ENCODE assay signal across 13 cellular contexts in genomic region chr18:51447351-51447896, GRCh38.
A peak's percentile ranks its signal among the peaks of the same experiment; 100 is the strongest.
DNase-seq lines count a peak whose midpoint lies in the region; ATAC-seq and TF ChIP-seq lines count a peak whose summit lies in the region.
"Had no signal": no experiment of that assay in that cellular context is flagged by ENCODE, and none has a peak within 500 bp of the region (broad histone marks: within the 10 kb centered on the region; RNA-seq: fewer than 3 reads in every experiment).

No MANE protein-coding gene starts in this region.

- H3K4me1 ChIP-seq in right atrium auricular region = peaks cover 0 to 10% of the 10 kb centered on the region in 2 donors
- H3K4me1 ChIP-seq in mucosa of descending colon (ENCODE audit: low read depth) = no peaks in the 10 kb centered on the region

- TF ChIP-seq CTCF in right atrium auricular region (IDR thresholded peaks at IDR 0.05) = no peak
- no peak for TF ChIP-seq CTCF in fibroblast of pulmonary artery (IDR thresholded peaks at IDR 0.05; ENCODE audit: low read length, missing control alignments)
- no peak for TF ChIP-seq CTCF in mucosa of descending colon (IDR thresholded peaks at IDR 0.05)

- H3K4me3 ChIP-seq in right atrium auricular region = no peak overlapping the region
- no peak overlapping the region for H3K4me3 ChIP-seq in fibroblast of pulmonary artery (replicated peaks; ENCODE audit: low read depth, low read length)
- H3K4me3 ChIP-seq in mucosa of descending colon = no peak overlapping the region

- H3K9me3 ChIP-seq in right atrium auricular region (no peaks in the 10 kb centered on the region), mucosa of descending colon (no peaks in the 10 kb centered on the region)

- H3K27me3 ChIP-seq in right atrium auricular region = no peaks in the 10 kb centered on the region

- DNase-seq in Right ventricle myocardium inferior (ENCODE audit: missing footprints) (no peak), right atrium auricular region (ENCODE audit: low spot score) (no peak), fibroblast of pulmonary artery (ENCODE audit: low read depth) (peak; percentile 22), mucosa of descending colon (peak in 1 of 3 donors; percentile 4)
- DNase-seq in stimulated activated CD4-positive, alpha-beta T cell treated with anti-CD3 and anti-CD28 coated beads, Interleukin-15, amount 100 ng/mL, for 24 hours = no peak
- DNase-seq: activated naive CD8-positive, alpha-beta T cell treated with anti-CD3 and anti-CD28 coated beads, Interleukin-2, amount 50 U/mL, for 24 hours; effector CD8-positive, alpha-beta T cell; glutamatergic neuron; NCI-H345; trophoblast cell had no signal

- intact Hi-C loops in Right ventricle myocardium inferior (cut with DNase I) = loop anchor here (5.0 to 10.0 kb wide), 2 partner anchors 50 to 333 kb away; no protein-coding TSS in a partner anchor
- intact Hi-C loops in mucosa of descending colon (cut with DNase I, micrococcal nuclease) = no loop called here

- no peak overlapping the region for H3K27ac ChIP-seq in right atrium auricular region

- H3K36me3 ChIP-seq in right atrium auricular region (no peaks in the 10 kb centered on the region), mucosa of descending colon (ENCODE audit: low read depth) (no peaks in the 10 kb centered on the region)

- ATAC-seq in Right ventricle myocardium inferior (peak; percentile 84), mucosa of descending colon (peak; percentile 44), HG02970 (IDR thresholded peaks at IDR 0.05; ENCODE audit: low FRiP score, unreplicated experiment) (no peak), GM21717 (IDR thresholded peaks at IDR 0.05; ENCODE audit: unreplicated experiment) (no peak), HG03159 (IDR thresholded peaks at IDR 0.05; ENCODE audit: unreplicated experiment) (no peak)
- ATAC-seq: activated naive CD8-positive, alpha-beta T cell treated with anti-CD3 and anti-CD28 coated beads, Interleukin-2, amount 50 U/mL, for 24 hours had no signal

Comparison
In these comparisons a context has a peak if more than half of its experiments do, and no peak if none do; other contexts are left out.
1. ATAC-seq: peak in Right ventricle myocardium inferior (single experiment) and mucosa of descending colon (single experiment); none in HG02970 (single experiment), GM21717 (single experiment) and HG03159 (single experiment).